Comparison of ENCODE assay signal across 23 cellular contexts in genomic region chr10:71112138-71112785, GRCh38.
DNase-seq lines count a peak whose midpoint lies in the region; ATAC-seq, FAIRE-seq and TF ChIP-seq lines count a peak whose summit lies in the region.
"Had no signal": no experiment of that assay in that cellular context is flagged by ENCODE, and none has a peak within 500 bp of the region (broad histone marks: within the 10 kb centered on the region; RNA-seq: fewer than 3 reads in every experiment).

No MANE protein-coding gene starts in this region.

- peaks cover 21% of the 10 kb centered on the region for H3K9me3 ChIP-seq in HepG2 (ENCODE audit: low read length)
- H3K9me3 ChIP-seq in right lobe of liver, result no peaks in the 10 kb centered on the region
- H3K9me3 ChIP-seq in endothelial cell of umbilical vein (replicated peaks; ENCODE audit: control insufficient read depth, insufficient read depth, low read length), result peaks cover 2% of the 10 kb centered on the region
- H3K9me3 ChIP-seq in neuronal stem cell (replicated peaks in 1 of 2; ENCODE audit: control insufficient read depth in 2 of 2, insufficient read depth in 1 of 2, low read depth in 1 of 2, low read length in 2 of 2), result peaks cover 12 to 14% of the 10 kb centered on the region in 2 donors

- no peak overlapping the region for H3K18ac ChIP-seq in neuronal stem cell (ENCODE audit: low read length)

- no peak overlapping the region for H4K91ac ChIP-seq in neuronal stem cell (ENCODE audit: low read depth, low read length, poor library complexity)

- H3K4me3 ChIP-seq in HepG2 (replicated peaks in 1 of 3; ENCODE audit: insufficient read depth in 1 of 3, low read depth in 2 of 3, low read length in 3 of 3) (no peak overlapping the region), right lobe of liver (no peak overlapping the region), bronchial epithelial cell (ENCODE audit: low read depth, low read length) (no peak overlapping the region), endothelial cell of umbilical vein (replicated peaks in 1 of 3; ENCODE audit: insufficient read depth in 1 of 3, low read depth in 1 of 3, low read length in 3 of 3) (no peak overlapping the region), neuronal stem cell (ENCODE audit: low read length in 2 of 2) (no peak overlapping the region)

- H3K4me1 ChIP-seq in HepG2 (ENCODE audit: insufficient read depth, low read length) (no peaks in the 10 kb centered on the region), right lobe of liver (no peaks in the 10 kb centered on the region), endothelial cell of umbilical vein (ENCODE audit: control insufficient read depth, extremely low read depth, insufficient read depth, low read length) (peaks cover 15% of the 10 kb centered on the region), neuronal stem cell (ENCODE audit: control insufficient read depth in 2 of 2, insufficient read depth in 1 of 2, low read depth in 1 of 2, low read length in 2 of 2) (no peaks in the 10 kb centered on the region)

- H2AFZ ChIP-seq in HepG2 (ENCODE audit: low read length), result no peak overlapping the region
- no peak overlapping the region for H2AFZ ChIP-seq in endothelial cell of umbilical vein (ENCODE audit: low read depth, low read length)
- H2AFZ ChIP-seq in neuronal stem cell (ENCODE audit: low read length), result no peak overlapping the region

- dilution Hi-C loops in endothelial cell of umbilical vein (cut with MboI; ENCODE audit: extremely low pct_ligation_motif_present, low sequenced_read_pairs), result no loop called here

- POLR2A ChIA-PET in HepG2 (lab: Yijun Ruan, JAX), result no interaction called here
- POLR2A ChIA-PET in endothelial cell of umbilical vein (lab: Charles Lee), result no interaction called here

- ATAC-seq in HepG2 (no peak), right lobe of liver (no peak)

- DNase-seq in HepG2 (ENCODE audit: low spot score), result no peak
- DNase-seq in right lobe of liver, result no peak
- peak; percentile 15 for DNase-seq in bronchial epithelial cell (ENCODE audit: low read depth)
- DNase-seq in endothelial cell of umbilical vein (ENCODE audit: low read depth, low spot score), result peak; percentile 31
- peak; percentile 17 for DNase-seq in pulmonary artery endothelial cell (ENCODE audit: low read depth, low spot score)
- no peak for DNase-seq in AML-193 (lab: John Stamatoyannopoulos, UW)
- no peak for DNase-seq in ecto neural progenitor cell (ENCODE audit: low spot score)
- DNase-seq in neuronal stem cell (ENCODE audit: low spot score), result no peak
- DNase-seq: ACHN; C1 segment of cervical spinal cord; Calu3; CD4-positive, alpha-beta memory T cell; COR-L47; DMS53; DMS79 treated with DMSO at 0.1 percent for 48 hours; GF-D8; GOT3; H7; HCEC 1CT had no signal

- no peak overlapping the region for H3K14ac ChIP-seq in neuronal stem cell (ENCODE audit: low read length)

- no peak overlapping the region for H4K8ac ChIP-seq in neuronal stem cell (ENCODE audit: low read depth, low read length)

- CTCF ChIA-PET in HepG2 (lab: Yijun Ruan, JAX; ENCODE audit: low intra/inter-chr PET ratio, low total read pairs), result no interaction called here
- CTCF ChIA-PET in endothelial cell of umbilical vein (lab: Charles Lee), result no interaction called here

- no peak overlapping the region for H2BK12ac ChIP-seq in neuronal stem cell (ENCODE audit: low read length)

- no peaks in the 10 kb centered on the region for H3K36me3 ChIP-seq in HepG2 (replicated peaks in 1 of 2; ENCODE audit: control insufficient read depth in 1 of 2, insufficient read depth in 2 of 2, low read length in 2 of 2)
- H3K36me3 ChIP-seq in right lobe of liver, result no peaks in the 10 kb centered on the region
- no peaks in the 10 kb centered on the region for H3K36me3 ChIP-seq in bronchial epithelial cell (ENCODE audit: control insufficient read depth, insufficient read depth, low read length)
- no peaks in the 10 kb centered on the region for H3K36me3 ChIP-seq in endothelial cell of umbilical vein (ENCODE audit: control insufficient read depth in 2 of 2, extremely low read depth in 1 of 2, insufficient read depth in 2 of 2, low read length in 2 of 2)
- H3K36me3 ChIP-seq in neuronal stem cell (replicated peaks in 1 of 2; ENCODE audit: control insufficient read depth in 2 of 2, insufficient read depth in 2 of 2, low read length in 2 of 2), result no peaks in the 10 kb centered on the region

- in situ Hi-C loops in HepG2 (cut with HindIII; ENCODE audit: extremely low pct_ligation_motif_present, low pct_unique_long_range_greater_than_20kb), result no loop called here

- H3K4me2 ChIP-seq in HepG2 (ENCODE audit: low read depth, low read length), result no peak overlapping the region
- H3K4me2 ChIP-seq in endothelial cell of umbilical vein (ENCODE audit: insufficient read depth, low read length), result peak overlapping the region; percentile 70
- no peak overlapping the region for H3K4me2 ChIP-seq in neuronal stem cell (ENCODE audit: insufficient read depth, low read length, poor library complexity, severe bottlenecking)

- H2BK15ac ChIP-seq in neuronal stem cell (ENCODE audit: low read length), result no peak overlapping the region

- H3K9me1 ChIP-seq in endothelial cell of umbilical vein (replicated peaks; ENCODE audit: control insufficient read depth, extremely low read depth, insufficient read depth, low read length), result no peaks in the 10 kb centered on the region

- H3K27ac ChIP-seq in HepG2 (ENCODE audit: extremely low read length, insufficient read depth, low read length), result no peak overlapping the region
- no peak overlapping the region for H3K27ac ChIP-seq in right lobe of liver
- peak overlapping the region; percentile 50 for H3K27ac ChIP-seq in endothelial cell of umbilical vein (ENCODE audit: insufficient read depth, low read depth, low read length)
- H3K27ac ChIP-seq in neuronal stem cell (replicated peaks; ENCODE audit: low read length), result no peak overlapping the region
- H3K27ac ChIP-seq: 22Rv1 had no signal

- H4K20me1 ChIP-seq in HepG2 (ENCODE audit: insufficient read depth, low read length) (no peaks in the 10 kb centered on the region), endothelial cell of umbilical vein (replicated peaks; ENCODE audit: control insufficient read depth, extremely low read depth, insufficient read depth, low read length) (no peaks in the 10 kb centered on the region)

- no peak overlapping the region for H2AK5ac ChIP-seq in neuronal stem cell (ENCODE audit: low read depth, low read length)

- no peaks in the 10 kb centered on the region for H3K79me1 ChIP-seq in neuronal stem cell (ENCODE audit: low read depth, low read length)

- H3K4ac ChIP-seq in neuronal stem cell (ENCODE audit: low read length), result no peak overlapping the region

- TF ChIP-seq POLR2A in HepG2 (IDR thresholded peaks at IDR 0.05; ENCODE audit: insufficient read depth in 1 of 2, low read depth in 2 of 2, low read length in 2 of 2) (no peak), right lobe of liver (IDR thresholded peaks at IDR 0.05) (no peak), endothelial cell of umbilical vein (IDR thresholded peaks at IDR 0.05; ENCODE audit: low read depth, low read length) (no peak)

- H3K27me3 ChIP-seq in HepG2 (ENCODE audit: control insufficient read depth in 1 of 2, insufficient read depth in 2 of 2, low read length in 2 of 2), result no peaks in the 10 kb centered on the region; a peak in 1 of 5 replicates
- H3K27me3 ChIP-seq in right lobe of liver, result no peaks in the 10 kb centered on the region
- no peaks in the 10 kb centered on the region for H3K27me3 ChIP-seq in bronchial epithelial cell (ENCODE audit: control insufficient read depth, insufficient read depth, low read length)
- peaks cover 7 to 9% of the 10 kb centered on the region in 2 experiments for H3K27me3 ChIP-seq in endothelial cell of umbilical vein (ENCODE audit: control insufficient read depth in 2 of 2, insufficient read depth in 2 of 2, low read length in 2 of 2)
- no peaks in the 10 kb centered on the region for H3K27me3 ChIP-seq in neuronal stem cell (ENCODE audit: control insufficient read depth in 3 of 3, insufficient read depth in 3 of 3, low read depth in 1 of 3, low read length in 3 of 3)

- 0% methylated on average over 2 of the region's 2 CpGs for WGBS in HepG2 (ENCODE audit: low lambda C conversion rate)
- 18% methylated on average over 2 of the region's 2 CpGs for WGBS in right lobe of liver (ENCODE audit: insufficient coverage, low coverage, low lambda C conversion rate, missing lambda C conversion rate)
- WGBS in neuronal stem cell (ENCODE audit: extremely low coverage in 2 of 2, insufficient read length in 2 of 2, insufficient replicate concordance in 1 of 2), 2 donors, result no CpG with 5 or more reads among the region's 2 CpGs

- H2BK5ac ChIP-seq in neuronal stem cell (ENCODE audit: low read length), result no peak overlapping the region

- intact Hi-C loops in HepG2 (cut with micrococcal nuclease; ENCODE audit: unreplicated experiment), result no loop called here
- intact Hi-C loops in right lobe of liver (cut with DNase I), result no loop called here
- intact Hi-C loops in endothelial cell of umbilical vein (cut with micrococcal nuclease), result loop anchor here (1.0 kb wide), 1 partner anchor 93 kb away; no protein-coding TSS in a partner anchor

- TF ChIP-seq CTCF in HepG2 (CRISPR knock-in tag; IDR thresholded peaks at IDR 0.05) (no peak), right lobe of liver (IDR thresholded peaks at IDR 0.05) (no peak), bronchial epithelial cell (IDR thresholded peaks at IDR 0.05; ENCODE audit: insufficient read depth, low read length, severe bottlenecking) (no peak), endothelial cell of umbilical vein (IDR thresholded peaks at IDR 0.05; ENCODE audit: extremely low read depth in 1 of 2, insufficient read depth in 1 of 2, low read depth in 1 of 2, low read length in 2 of 2) (no peak)

- TF ChIP-seq EP300 in HepG2 (IDR thresholded peaks at IDR 0.05; ENCODE audit: low read depth in 2 of 2, low read length in 2 of 2) (no peak), HepG2 (CRISPR knock-in tag; IDR thresholded peaks at IDR 0.05; ENCODE audit: borderline replicate concordance) (no peak)

- H3K9ac ChIP-seq in HepG2 (ENCODE audit: insufficient read depth, low read depth, low read length), result no peak overlapping the region
- H3K9ac ChIP-seq in endothelial cell of umbilical vein (replicated peaks; ENCODE audit: extremely low read depth, insufficient read depth, low read length), result peak overlapping the region; percentile 14
- H3K9ac ChIP-seq in neuronal stem cell (ENCODE audit: low read depth, low read length, poor library complexity), result no peak overlapping the region

- H3K23ac ChIP-seq in neuronal stem cell (ENCODE audit: low read depth, low read length, poor library complexity), result no peak overlapping the region

- no peaks in the 10 kb centered on the region for H3K79me2 ChIP-seq in HepG2 (ENCODE audit: insufficient read depth, low read length)
- no peaks in the 10 kb centered on the region for H3K79me2 ChIP-seq in endothelial cell of umbilical vein (ENCODE audit: control insufficient read depth, insufficient read depth, low read length)

- no peak overlapping the region for H2BK120ac ChIP-seq in neuronal stem cell (ENCODE audit: low read depth, low read length)

- no TSS peak for BruUV-seq in HepG2 (replicated peaks; lab: Mats Ljungman, UMichigan)
- no TSS peak for BruUV-seq in endothelial cell of umbilical vein (replicated peaks; lab: Mats Ljungman, UMichigan)

- no peak for TF ChIP-seq RAD21 in HepG2 (CRISPR knock-in tag; IDR thresholded peaks at IDR 0.05)

- FAIRE-seq in HepG2 (lab: Jason Lieb, UNC) (no peak), bronchial epithelial cell (lab: Jason Lieb, UNC) (no peak), endothelial cell of umbilical vein (lab: Jason Lieb, UNC) (peak; percentile 47)
- FAIRE-seq: A204.1, GM12891, GM18507 had no signal

Comparison
In these comparisons a context has a peak if more than half of its experiments do, and no peak if none do; other contexts are left out.
1. DNase-seq: peak in bronchial epithelial cell (single experiment), endothelial cell of umbilical vein (single experiment) and pulmonary artery endothelial cell (single experiment); none in HepG2 (single experiment), right lobe of liver (0 of 3), AML-193 (0 of 2), ecto neural progenitor cell (single experiment) and neuronal stem cell (single experiment).